3 cellular contexts compared by ENCODE assay signal in the genomic region with DNA sequence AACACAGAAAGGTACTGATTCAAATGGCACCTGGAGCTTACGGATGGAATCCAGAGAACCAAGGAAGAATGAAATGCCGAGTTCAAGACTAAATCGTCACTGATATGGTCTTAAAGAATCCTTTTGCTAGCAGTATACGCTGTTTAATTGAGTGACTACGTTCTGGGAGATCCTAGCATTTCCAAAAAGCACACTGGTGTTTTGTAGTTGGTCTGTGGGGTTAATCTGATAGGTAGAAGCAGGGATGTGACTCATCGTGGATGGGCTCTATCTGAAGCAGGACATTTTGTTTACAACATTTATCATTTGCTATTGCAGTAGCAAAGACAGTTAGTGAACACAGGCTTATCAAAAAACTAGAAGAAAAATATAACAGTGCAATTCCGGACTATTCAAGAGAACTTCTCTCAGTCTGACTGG.
TF ChIP-seq lines count a peak whose summit lies in the region.

No MANE protein-coding gene starts in this region.

TF ChIP-seq in HCT116, 20 proteins besides CTCF, POLR2A, EP300 and RAD21:
- TF ChIP-seq ZNF274 (IDR thresholded peaks at IDR 0.05; ENCODE audit: low read depth, low read length) (no peak), FOSL1 (IDR thresholded peaks at IDR 0.05; ENCODE audit: low read depth) (no peak; the same call in 1 of the 2 replicates), EZH2 (IDR thresholded peaks at IDR 0.05) (no peak), MAX (IDR thresholded peaks at IDR 0.05) (0 out of 2 replicates have a peak, but pooled peaks have one; percentile 4), SP1 (IDR thresholded peaks at IDR 0.05; ENCODE audit: low read depth) (peak; percentile 34; the same call in 1 of the 2 replicates), POLR2AphosphoS5 (IDR thresholded peaks at IDR 0.05; ENCODE audit: low read depth, low read length) (peak; percentile 44; the same call in 1 of the 2 replicates), JUND (IDR thresholded peaks at IDR 0.05) (peak; percentile 38; the same call in 1 of the 2 replicates)
TF ChIP-seq in HCT116: peak in this region for 4.

TF ChIP-seq in SK-N-SH treated with all-trans-retinoic acid at 6 μM for 48 hours, 23 proteins besides CTCF, POLR2A, EP300 and RAD21:
- TF ChIP-seq GLIS3 (CRISPR knock-in tag; IDR thresholded peaks at IDR 0.05) = no peak
- no peak for TF ChIP-seq ZNF565 (CRISPR knock-in tag; conservative IDR thresholded peaks at IDR 0.05; ENCODE audit: low read depth)
TF ChIP-seq in SK-N-SH treated with all-trans-retinoic acid at 6 μM for 48 hours: peak in this region for 0.

TF ChIP-seq in H1, 55 proteins besides CTCF, POLR2A, EP300 and RAD21:
- TF ChIP-seq TCF12 (IDR thresholded peaks at IDR 0.05; ENCODE audit: low read depth, low read length) (no peak), POU5F1 (IDR thresholded peaks at IDR 0.05; ENCODE audit: low read depth, low read length) (no peak), NANOG (IDR thresholded peaks at IDR 0.05; ENCODE audit: insufficient read depth, low read depth, low read length, poor library complexity, severe bottlenecking) (no peak), RBBP5 (IDR thresholded peaks at IDR 0.05; ENCODE audit: borderline replicate concordance, low read depth, low read length) (no peak)
